ENCODE assay signal across 8 cellular contexts in genomic region chr2:55618649-55619055, GRCh38. TPM values are rescaled to one million over a fixed set of nuclear protein-coding genes. Genes with fewer than 3 reads are reported as not detected.
A peak's percentile ranks its signal among the peaks of the same experiment; 100 is the strongest.
DNase-seq lines count a peak whose midpoint lies in the region; ATAC-seq, FAIRE-seq and TF ChIP-seq lines count a peak whose summit lies in the region.

No MANE protein-coding gene starts in this region.

- H3K4me3 ChIP-seq in brain microvascular endothelial cell (ENCODE audit: low read depth, low read length) (peak overlapping the region; percentile 93), iPS-18c (ENCODE audit: insufficient read depth, low read depth, low read length) (peak overlapping the region; percentile 85), small intestine (ENCODE audit: low read depth in 1 of 2, low read length in 2 of 2) (peak overlapping the region; percentile 60 to 76)

- H3K9me3 ChIP-seq in iPS-18c (ENCODE audit: control insufficient read depth, insufficient read depth, low read length), result peaks cover 2% of the 10 kb centered on the region
- H3K9me3 ChIP-seq in small intestine (ENCODE audit: control insufficient read depth, low read depth), result no peaks in the 10 kb centered on the region

- peaks cover 9 to 13% of the 10 kb centered on the region in 2 donors for H3K4me1 ChIP-seq in small intestine (ENCODE audit: control insufficient read depth in 2 of 2, insufficient read depth in 1 of 2, low read depth in 1 of 2, low read length in 1 of 2)

- peak overlapping the region; percentile 89 for H3K27ac ChIP-seq in brain microvascular endothelial cell
- H3K27ac ChIP-seq in small intestine (ENCODE audit: low read depth in 1 of 2, low read length in 1 of 2), result peak overlapping the region; percentile 93 to 97

- H3K36me3 ChIP-seq in brain microvascular endothelial cell (replicated peaks) (peaks cover 2% of the 10 kb centered on the region), small intestine (ENCODE audit: control insufficient read depth in 2 of 2, insufficient read depth in 2 of 2, low read length in 2 of 2) (peaks cover 0 to 4% of the 10 kb centered on the region in 2 donors)

- 0 to 1% (median 0%) methylated on average over 16 of the region's 16 CpGs for WGBS in small intestine, 3 donors

- no peak for FAIRE-seq in small intestine (lab: Jason Lieb, UNC)

- TF ChIP-seq CTCF in brain microvascular endothelial cell (IDR thresholded peaks at IDR 0.05; ENCODE audit: low read depth, low read length, missing control alignments), result no peak

- ATAC-seq in HG02610 (IDR thresholded peaks at IDR 0.05; ENCODE audit: unreplicated experiment), result peak; percentile 47

- H3K27me3 ChIP-seq in brain microvascular endothelial cell (replicated peaks) (no peaks in the 10 kb centered on the region), small intestine (ENCODE audit: control insufficient read depth in 2 of 2, insufficient read depth in 2 of 2, low read length in 2 of 2) (no peaks in the 10 kb centered on the region)

- in situ Hi-C loops in brain microvascular endothelial cell (cut with HindIII; ENCODE audit: low pct_ligation_motif_present, low sequenced_read_pairs), result no loop called here

- peak; percentile 69 for DNase-seq in SIG-M5 treated with dmso at 0.1 percent for 504 hours (lab: John Stamatoyannopoulos, UW; ENCODE audit: unreplicated experiment)
- DNase-seq in SIG-M5 (lab: John Stamatoyannopoulos, UW), result no peak
- peak; percentile 3 for DNase-seq in NCI-H1048 (lab: John Stamatoyannopoulos, UW)
- peak; percentile 32 for DNase-seq in T-helper 22 cell (ENCODE audit: low read depth)
- DNase-seq in brain microvascular endothelial cell, result peak; percentile 43
- DNase-seq in small intestine, result peak; percentile 75

RNA-seq across cellular contexts. Expression of gene PPP4R3B, which starts 1.2 kb away (rescaled TPM):
- 10 to 100 TPM; 28.6 to 42.5 (median 32.1) TPM for polyA plus RNA-seq in small intestine
